ENCODE assay signal across 14 cellular contexts in genomic region chr2:174772492-174772801, GRCh38. TPM values are rescaled to one million over a fixed set of nuclear protein-coding genes. Genes with fewer than 3 reads are reported as not detected.
DNase-seq lines count a peak whose midpoint lies in the region; ATAC-seq and TF ChIP-seq lines count a peak whose summit lies in the region.
"Had no signal": no experiment of that assay in that cellular context is flagged by ENCODE, and none has a peak within 500 bp of the region (broad histone marks: within the 10 kb centered on the region; RNA-seq: fewer than 3 reads in every experiment).

No MANE protein-coding gene starts in this region.

- H3K4me1 Mint-ChIP-seq in chondrocyte (ENCODE audit: low read depth) = peaks cover 62% of the 10 kb centered on the region
- H3K4me1 Mint-ChIP-seq in mesothelial cell of epicardium = peaks cover 25% of the 10 kb centered on the region
- H3K4me1 Mint-ChIP-seq in type B pancreatic cell (ENCODE audit: unreplicated experiment) = peaks cover 24% of the 10 kb centered on the region

- intact Hi-C loops in Right ventricle myocardium superior (cut with DNase I) (loop anchor here (2.0 kb wide), 1 partner anchor 212 kb away; no protein-coding TSS in a partner anchor), cardiac septum (cut with DNase I) (loop anchor here (10.0 kb wide), 1 partner anchor 332 kb away; no protein-coding TSS in a partner anchor)

- TF ChIP-seq CTCF in chondrocyte (IDR thresholded peaks at IDR 0.05) (no peak), mesothelial cell of epicardium (IDR thresholded peaks at IDR 0.05; ENCODE audit: unreplicated experiment) (no peak), type B pancreatic cell (conservative IDR thresholded peaks at IDR 0.05) (no peak)

- H3K27me3 ChIP-seq in H7 (ENCODE audit: control insufficient read depth, insufficient read depth, low read length) = no peaks in the 10 kb centered on the region
- H3K27me3 ChIP-seq: uterus had no signal

- ATAC-seq in Right ventricle myocardium superior (ENCODE audit: poor library complexity) (peak; percentile 30), HG03439 (IDR thresholded peaks at IDR 0.05; ENCODE audit: unreplicated experiment) (no peak)

- H3K4me3 Mint-ChIP-seq in chondrocyte (ENCODE audit: unreplicated experiment) = no peak overlapping the region
- H3K4me3 Mint-ChIP-seq in mesothelial cell of epicardium = no peak overlapping the region
- peak overlapping the region; percentile 42 for H3K4me3 Mint-ChIP-seq in type B pancreatic cell

- H3K27ac Mint-ChIP-seq in chondrocyte (ENCODE audit: unreplicated experiment) = peak overlapping the region; percentile 98
- H3K27ac Mint-ChIP-seq in mesothelial cell of epicardium = peak overlapping the region; percentile 26
- peak overlapping the region; percentile 20 for H3K27ac Mint-ChIP-seq in type B pancreatic cell

- H3K36me3 Mint-ChIP-seq in chondrocyte (ENCODE audit: low read depth) (no peaks in the 10 kb centered on the region), mesothelial cell of epicardium (no peaks in the 10 kb centered on the region), type B pancreatic cell (no peaks in the 10 kb centered on the region)

- H3K27me3 Mint-ChIP-seq in chondrocyte (ENCODE audit: low read depth) = no peaks in the 10 kb centered on the region
- no peaks in the 10 kb centered on the region for H3K27me3 Mint-ChIP-seq in mesothelial cell of epicardium (ENCODE audit: low read depth)
- peaks cover 6% of the 10 kb centered on the region for H3K27me3 Mint-ChIP-seq in type B pancreatic cell

- H3K9me3 Mint-ChIP-seq in chondrocyte (ENCODE audit: low read depth) = no peaks in the 10 kb centered on the region
- no peaks in the 10 kb centered on the region for H3K9me3 Mint-ChIP-seq in mesothelial cell of epicardium
- H3K9me3 Mint-ChIP-seq in type B pancreatic cell = no peaks in the 10 kb centered on the region

- no peaks in the 10 kb centered on the region for H3K36me3 ChIP-seq in H7 (replicated peaks; ENCODE audit: control insufficient read depth, insufficient read depth, low read length)
- H3K36me3 ChIP-seq: prostate gland, uterus had no signal

- DNase-seq in Right ventricle myocardium superior (no peak), cardiac septum (ENCODE audit: low spot score) (no peak), chondrocyte (ENCODE audit: low spot score) (no peak), mesothelial cell of epicardium (ENCODE audit: low spot score in 2 of 2, unreplicated experiment in 2 of 2) (no peak), type B pancreatic cell (ENCODE audit: extremely low spot score, unreplicated experiment) (no peak), H7 (no peak), middle frontal gyrus (ENCODE audit: extremely low spot score, low spot score) (no peak)
- DNase-seq: aorta, midbrain, uterus had no signal

- H3K4me3 ChIP-seq in H7 (ENCODE audit: insufficient read depth, low read depth, low read length) = no peak overlapping the region
- H3K4me3 ChIP-seq: prostate gland, uterus had no signal

RNA-seq across cellular contexts. Expression of gene CHRNA1, which starts 8.2 kb away (rescaled TPM):
- total RNA-seq in Right ventricle myocardium superior (not detected), cardiac septum (0.94 TPM), chondrocyte (0.30 to 1.3 TPM (median 0.38 TPM) in 3 replicates), mesothelial cell of epicardium (0.16 TPM in 1 of 3 replicates, not detected in the others), type B pancreatic cell (ENCODE audit: low replicate concordance) (0.19 and 1.1 TPM in 2 replicates)
- total RNA-seq in H7 (2014; rRNA removed; shearing (Covaris generic)) = not detected in 2 replicates
- total RNA-seq: A673, aorta, G401, uterus had no signal

Comparison
In these comparisons a context has a peak if more than half of its experiments do, and no peak if none do; other contexts are left out.
1. H3K27ac Mint-ChIP-seq: peak in every context shown above with its lines; median percentile 98 in chondrocyte; 26 in mesothelial cell of epicardium; 20 in type B pancreatic cell.